Comparison of ENCODE assay signal across 20 cellular contexts in genomic region chr2:44930274-44930826, GRCh38. TPM values are rescaled to one million over a fixed set of nuclear protein-coding genes. Genes with fewer than 3 reads are reported as not detected.
DNase-seq lines count a peak whose midpoint lies in the region; ATAC-seq and TF ChIP-seq lines count a peak whose summit lies in the region.
"Had no signal": no experiment of that assay in that cellular context is flagged by ENCODE, and none has a peak within 500 bp of the region (broad histone marks: within the 10 kb centered on the region; RNA-seq: fewer than 3 reads in every experiment).

No MANE protein-coding gene starts in this region.

- peak overlapping the region; percentile 9 for H3K27ac Mint-ChIP-seq in activated CD4-positive, alpha-beta T cell treated with anti-CD3 and anti-CD28 coated beads, Interleukin-2, amount 10 ng/mL, durations not matched to agents 7 days and 5 days
- no peak overlapping the region for H3K27ac Mint-ChIP-seq in endothelial cell (ENCODE audit: unreplicated experiment)

- DNase-seq in activated CD4-positive, alpha-beta T cell treated with anti-CD3 and anti-CD28 coated beads, Interleukin-2, amount 10 ng/mL, durations not matched to agents 7 days and 5 days: no peak
- DNase-seq in activated CD4-positive, alpha-beta T cell treated with anti-CD3 and anti-CD28 coated beads for 48 hours: no peak
- DNase-seq in KBM-7 (peak; percentile 86), endothelial cell (ENCODE audit: low spot score) (no peak), retinal pigment epithelial cell (ENCODE audit: low read depth) (no peak), DMS153 treated with DMSO at 0.1 percent for 48 hours (lab: John Stamatoyannopoulos, UW; ENCODE audit: unreplicated experiment) (no peak), ovary (no peak)
- DNase-seq: activated CD8-positive, alpha-beta memory T cell treated with anti-CD3 and anti-CD28 coated beads for 24 hours; amygdala; DMS79 treated with DMSO at 0.1 percent for 48 hours; effector CD8-positive, alpha-beta T cell; heart left ventricle; NCI-H1417 treated with DMSO at 0.1 percent for 48 hours; NCI-H82; psoas muscle had no signal

- H3K4me3 Mint-ChIP-seq in activated CD4-positive, alpha-beta T cell treated with anti-CD3 and anti-CD28 coated beads, Interleukin-2, amount 10 ng/mL, durations not matched to agents 7 days and 5 days: peak overlapping the region; percentile 44
- peak overlapping the region; percentile 65 for H3K4me3 Mint-ChIP-seq in endothelial cell (ENCODE audit: unreplicated experiment)

- peaks cover 5% of the 10 kb centered on the region for H3K36me3 Mint-ChIP-seq in activated CD4-positive, alpha-beta T cell treated with anti-CD3 and anti-CD28 coated beads, Interleukin-2, amount 10 ng/mL, durations not matched to agents 7 days and 5 days (ENCODE audit: low read depth)
- H3K36me3 Mint-ChIP-seq in endothelial cell (ENCODE audit: low read depth, unreplicated experiment): no peaks in the 10 kb centered on the region

- CTCF ChIA-PET in activated CD4-positive, alpha-beta T cell treated with anti-CD3 and anti-CD28 coated beads, Interleukin-2, amount 10 ng/mL, durations not matched to agents 7 days and 5 days (lab: Charles Lee): interaction anchor here (1.1 kb wide), 1 partner anchor 10 kb away, joined by 3 read pairs; no protein-coding TSS in a partner anchor

- TF ChIP-seq POLR2A in ovary (IDR thresholded peaks at IDR 0.05): no peak

- H3K4me1 ChIP-seq in ovary (ENCODE audit: insufficient read depth): peaks cover 2% of the 10 kb centered on the region

- 6 to 7% (median 6%) methylated on average over 22 of the region's 22 CpGs for WGBS in ovary, 3 donors

- H3K4me3 ChIP-seq in retinal pigment epithelial cell (ENCODE audit: low read length) (peak overlapping the region; percentile 100), ovary (no peak overlapping the region)
- H3K4me3 ChIP-seq: psoas muscle had no signal

- peaks cover 0 to 9% of the 10 kb centered on the region in 2 donors for H3K9me3 ChIP-seq in ovary
- H3K9me3 ChIP-seq: heart left ventricle, psoas muscle, suprapubic skin had no signal

- no peaks in the 10 kb centered on the region for H3K27me3 ChIP-seq in ovary

- no peak for ATAC-seq in HG02870 (IDR thresholded peaks at IDR 0.05; ENCODE audit: unreplicated experiment)
- ATAC-seq: heart left ventricle, psoas muscle, SK-N-SH treated with all-trans-retinoic acid at 6 μM for 48 hours had no signal

- in situ Hi-C loops in KBM-7 (cut with MboI; ENCODE audit: low pct_unique_long_range_greater_than_20kb, low sequenced_read_pairs): no loop called here

- H3K27me3 Mint-ChIP-seq in activated CD4-positive, alpha-beta T cell treated with anti-CD3 and anti-CD28 coated beads, Interleukin-2, amount 10 ng/mL, durations not matched to agents 7 days and 5 days: peaks cover 83% of the 10 kb centered on the region
- peaks cover 31% of the 10 kb centered on the region for H3K27me3 Mint-ChIP-seq in endothelial cell (ENCODE audit: unreplicated experiment)

- intact Hi-C loops in ovary (cut with DNase I): no loop called here

- no peaks in the 10 kb centered on the region for H3K9me3 Mint-ChIP-seq in activated CD4-positive, alpha-beta T cell treated with anti-CD3 and anti-CD28 coated beads, Interleukin-2, amount 10 ng/mL, durations not matched to agents 7 days and 5 days
- H3K9me3 Mint-ChIP-seq in endothelial cell (ENCODE audit: unreplicated experiment): no peaks in the 10 kb centered on the region

- TF ChIP-seq CTCF in endothelial cell (IDR thresholded peaks at IDR 0.05; ENCODE audit: unreplicated experiment) (no peak), retinal pigment epithelial cell (conservative IDR thresholded peaks at IDR 0.05; ENCODE audit: low read depth, low read length) (no peak), ovary (IDR thresholded peaks at IDR 0.05) (no peak)

- TF ChIP-seq EP300 in ovary (IDR thresholded peaks at IDR 0.05): no peak

- H3K4me1 Mint-ChIP-seq in activated CD4-positive, alpha-beta T cell treated with anti-CD3 and anti-CD28 coated beads, Interleukin-2, amount 10 ng/mL, durations not matched to agents 7 days and 5 days: peaks cover 19% of the 10 kb centered on the region
- peaks cover 41% of the 10 kb centered on the region for H3K4me1 Mint-ChIP-seq in endothelial cell (ENCODE audit: unreplicated experiment)

- no peak overlapping the region for H3K27ac ChIP-seq in ovary
- H3K27ac ChIP-seq: heart left ventricle, psoas muscle, suprapubic skin had no signal

- H3K36me3 ChIP-seq in ovary: no peaks in the 10 kb centered on the region
- H3K36me3 ChIP-seq: heart left ventricle, suprapubic skin had no signal

- POLR2A ChIA-PET in activated CD4-positive, alpha-beta T cell treated with anti-CD3 and anti-CD28 coated beads, Interleukin-2, amount 10 ng/mL, durations not matched to agents 7 days and 5 days (lab: Charles Lee): no interaction called here

RNA-seq across cellular contexts. Expression of gene SIX3, which starts 11.2 kb away (rescaled TPM):
- total RNA-seq in activated CD4-positive, alpha-beta T cell treated with anti-CD3 and anti-CD28 coated beads, Interleukin-2, amount 10 ng/mL, durations not matched to agents 7 days and 5 days: not detected
- not detected for total RNA-seq in endothelial cell (ENCODE audit: unreplicated experiment)
- not detected for total RNA-seq in ovary
- not detected for polyA plus RNA-seq in ovary
- total RNA-seq: heart left ventricle, HT-29, lung microvascular endothelial cell had no signal
- polyA plus RNA-seq: heart left ventricle had no signal
